22 cellular contexts compared by ENCODE assay signal in the genomic region with DNA sequence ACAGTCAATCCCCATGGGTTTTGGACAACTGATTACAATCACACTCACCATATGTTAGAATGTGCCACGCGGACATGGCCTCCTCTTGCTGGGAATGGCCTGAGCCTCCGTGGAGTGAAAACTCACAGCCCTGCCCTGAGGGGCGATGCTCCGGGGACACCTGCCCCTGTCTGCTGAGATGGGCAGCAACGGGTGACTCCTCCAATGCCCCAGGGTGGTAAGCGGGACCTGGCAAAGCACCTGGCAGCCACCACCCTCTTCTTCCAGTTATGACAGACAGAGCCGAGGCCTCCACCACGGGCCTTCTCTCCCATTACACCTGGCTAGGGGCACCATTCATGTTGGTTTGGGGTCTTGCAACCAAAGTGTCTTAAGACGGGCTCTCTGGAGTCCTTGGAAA.
DNase-seq lines count a peak whose midpoint lies in the region; ATAC-seq, FAIRE-seq and TF ChIP-seq lines count a peak whose summit lies in the region.
"Had no signal": no experiment of that assay in that cellular context is flagged by ENCODE, and none has a peak within 500 bp of the region (broad histone marks: within the 10 kb centered on the region; RNA-seq: fewer than 3 reads in every experiment).

No MANE protein-coding gene starts in this region.

- no CpG with 5 or more reads among the region's 10 CpGs for WGBS in trophoblast cell (ENCODE audit: extremely low coverage, insufficient coverage, insufficient read length)

- ATAC-seq in natural killer cell treated with Interleukin-12 subunit alpha and Interleukin-12 subunit beta and Interleukin-15 and Interleukin-18, amount 100 ng/mL, for 72 hours = no peak
- ATAC-seq in natural killer cell = no peak
- ATAC-seq: A549; activated CD4-positive, alpha-beta T cell treated with anti-CD3 and anti-CD28 coated beads for 36 hours; body of pancreas; HepG2 had no signal

- H3K23ac ChIP-seq in trophoblast cell (ENCODE audit: low read length) = no peak overlapping the region

- no peak overlapping the region for H3K4me2 ChIP-seq in trophoblast cell (ENCODE audit: low read length)
- H3K4me2 ChIP-seq: A549 had no signal

- peak overlapping the region; percentile 16 for H3K18ac ChIP-seq in trophoblast cell (ENCODE audit: low read length)

- H3K4me1 ChIP-seq in kidney (ENCODE audit: control insufficient read depth in 1 of 2, insufficient read depth in 1 of 2, low read depth in 1 of 2, low read length in 2 of 2) (no peaks in the 10 kb centered on the region), trophoblast cell (ENCODE audit: control insufficient read depth in 1 of 2, insufficient read depth in 2 of 2, low read length in 2 of 2) (peaks cover 30 to 37% of the 10 kb centered on the region in 2 experiments), vagina (peaks cover 37% of the 10 kb centered on the region)
- H3K4me1 ChIP-seq: body of pancreas had no signal

- H3K14ac ChIP-seq in trophoblast cell (ENCODE audit: low read length) = peak overlapping the region; percentile 30

- H4K91ac ChIP-seq in trophoblast cell (ENCODE audit: low read depth, low read length) = peak overlapping the region; percentile 89

- H2BK12ac ChIP-seq in trophoblast cell (ENCODE audit: low read length) = peak overlapping the region; percentile 75

- H2BK5ac ChIP-seq in trophoblast cell (ENCODE audit: low read depth, low read length, poor library complexity) = peak overlapping the region; percentile 2

- H3K9ac ChIP-seq in kidney (ENCODE audit: low read length in 2 of 2) (no peak overlapping the region), trophoblast cell (ENCODE audit: low read length) (no peak overlapping the region)

- TF ChIP-seq CTCF in natural killer cell (IDR thresholded peaks at IDR 0.05) = no peak
- TF ChIP-seq CTCF in kidney (IDR thresholded peaks at IDR 0.05; ENCODE audit: borderline replicate concordance, extremely low read depth, insufficient read depth) = no peak
- TF ChIP-seq CTCF in vagina (IDR thresholded peaks at IDR 0.05) = no peak

- H3K79me1 ChIP-seq in trophoblast cell (ENCODE audit: low read length) = peaks cover 40% of the 10 kb centered on the region

- H3K9me3 Mint-ChIP-seq in natural killer cell treated with Interleukin-12 subunit alpha and Interleukin-12 subunit beta and Interleukin-15 and Interleukin-18, amount 100 ng/mL, for 72 hours = no peaks in the 10 kb centered on the region
- no peaks in the 10 kb centered on the region for H3K9me3 Mint-ChIP-seq in natural killer cell

- no peak overlapping the region for H3K27ac Mint-ChIP-seq in natural killer cell treated with Interleukin-12 subunit alpha and Interleukin-12 subunit beta and Interleukin-15 and Interleukin-18, amount 100 ng/mL, for 72 hours
- no peak overlapping the region for H3K27ac Mint-ChIP-seq in natural killer cell
- H3K27ac Mint-ChIP-seq: activated CD4-positive, alpha-beta T cell treated with anti-CD3 and anti-CD28 coated beads for 36 hours; activated naive CD8-positive, alpha-beta T cell had no signal

- H3K4me3 ChIP-seq in kidney (ENCODE audit: low read length in 2 of 2) (no peak overlapping the region), trophoblast cell (ENCODE audit: low read depth, low read length) (no peak overlapping the region), vagina (no peak overlapping the region)
- H3K4me3 ChIP-seq: A549, body of pancreas had no signal

- TF ChIP-seq POLR2A in vagina (IDR thresholded peaks at IDR 0.05) = no peak

- H3K36me3 ChIP-seq in kidney (ENCODE audit: control insufficient read depth in 1 of 2, insufficient read depth in 2 of 2, low read length in 2 of 2) (no peaks in the 10 kb centered on the region), trophoblast cell (ENCODE audit: control insufficient read depth in 1 of 2, insufficient read depth in 2 of 2, low read length in 2 of 2) (no peaks in the 10 kb centered on the region), vagina (no peaks in the 10 kb centered on the region)

- DNase-seq in natural killer cell treated with Interleukin-12 subunit alpha and Interleukin-12 subunit beta and Interleukin-15 and Interleukin-18, amount 100 ng/mL, for 72 hours (ENCODE audit: low spot score) = peak; percentile 29
- DNase-seq in natural killer cell (no peak), kidney (peak; percentile 55), trophoblast cell (no peak), vagina (ENCODE audit: extremely low spot score in 2 of 2) (no peak), DMS153 (lab: John Stamatoyannopoulos, UW) (no peak), NCI-H2196 (lab: John Stamatoyannopoulos, UW; ENCODE audit: unreplicated experiment) (no peak), NCI-H1417 (lab: John Stamatoyannopoulos, UW) (no peak)
- DNase-seq: activated CD4-positive, alpha-beta T cell treated with anti-CD3 and anti-CD28 coated beads for 36 hours; body of pancreas; cortex of kidney; NCI-H1105 treated with DMSO at 0.1 percent for 48 hours; NCI-H2107; NCI-H526; SHP77 treated with DMSO at 0.1 percent for 48 hours; T-helper 1 cell had no signal

- H3K79me2 ChIP-seq in trophoblast cell (ENCODE audit: control insufficient read depth, insufficient read depth, low read length, poor library complexity) = peaks cover 9% of the 10 kb centered on the region

- no peak overlapping the region for H4K8ac ChIP-seq in trophoblast cell (ENCODE audit: low read depth, low read length)

- H3K27me3 Mint-ChIP-seq in natural killer cell treated with Interleukin-12 subunit alpha and Interleukin-12 subunit beta and Interleukin-15 and Interleukin-18, amount 100 ng/mL, for 72 hours = peaks cover 4 to 6% of the 10 kb centered on the region in 2 donors
- peaks cover 0 to 3% of the 10 kb centered on the region in 2 donors for H3K27me3 Mint-ChIP-seq in natural killer cell (ENCODE audit: low read depth in 2 of 2)

- FAIRE-seq in kidney (lab: Jason Lieb, UNC) = no peak
- FAIRE-seq: A549, HepG2, keratinocyte had no signal

- H3K27me3 ChIP-seq in trophoblast cell (ENCODE audit: insufficient read depth, low read length) = no peaks in the 10 kb centered on the region
- H3K27me3 ChIP-seq in vagina = no peaks in the 10 kb centered on the region
- H3K27me3 ChIP-seq: body of pancreas had no signal

- intact Hi-C loops in natural killer cell (cut with micrococcal nuclease) = no loop called here
- intact Hi-C loops in kidney (cut with DNase I) = no loop called here
- intact Hi-C loops in vagina (cut with DNase I) = no loop called here

- H3K27ac ChIP-seq in kidney (ENCODE audit: low read depth in 2 of 2, low read length in 2 of 2) (no peak overlapping the region), trophoblast cell (ENCODE audit: low read depth, low read length) (no peak overlapping the region), vagina (peak overlapping the region; percentile 87)
- H3K27ac ChIP-seq: body of pancreas, C4-2B had no signal

- H2BK120ac ChIP-seq in trophoblast cell (ENCODE audit: insufficient read depth, low read length, poor library complexity) = peak overlapping the region; percentile 28

- H2AFZ ChIP-seq in trophoblast cell (ENCODE audit: insufficient read depth, low read length, poor library complexity) = no peak overlapping the region

- H3K9me3 ChIP-seq in kidney (ENCODE audit: control insufficient read depth in 1 of 2, low read length in 2 of 2) (no peaks in the 10 kb centered on the region), trophoblast cell (ENCODE audit: insufficient read depth, low read depth, low read length) (no peaks in the 10 kb centered on the region), vagina (no peaks in the 10 kb centered on the region)
- H3K9me3 ChIP-seq: A549, body of pancreas had no signal

- no peaks in the 10 kb centered on the region for H3K4me1 Mint-ChIP-seq in natural killer cell treated with Interleukin-12 subunit alpha and Interleukin-12 subunit beta and Interleukin-15 and Interleukin-18, amount 100 ng/mL, for 72 hours (ENCODE audit: low read depth in 2 of 2)
- H3K4me1 Mint-ChIP-seq in natural killer cell = no peaks in the 10 kb centered on the region
- H3K4me1 Mint-ChIP-seq: activated CD4-positive, alpha-beta T cell treated with anti-CD3 and anti-CD28 coated beads for 36 hours had no signal

- no peak overlapping the region for H3K4me3 Mint-ChIP-seq in natural killer cell treated with Interleukin-12 subunit alpha and Interleukin-12 subunit beta and Interleukin-15 and Interleukin-18, amount 100 ng/mL, for 72 hours
- no peak overlapping the region for H3K4me3 Mint-ChIP-seq in natural killer cell
- H3K4me3 Mint-ChIP-seq: activated CD4-positive, alpha-beta T cell treated with anti-CD3 and anti-CD28 coated beads for 36 hours; activated naive CD8-positive, alpha-beta T cell; neural crest cell had no signal

- H4K12ac ChIP-seq in trophoblast cell (ENCODE audit: low read depth, low read length) = no peak overlapping the region

- H3K4ac ChIP-seq in trophoblast cell (ENCODE audit: low read depth, low read length) = no peak overlapping the region

- no peaks in the 10 kb centered on the region for H3K36me3 Mint-ChIP-seq in natural killer cell treated with Interleukin-12 subunit alpha and Interleukin-12 subunit beta and Interleukin-15 and Interleukin-18, amount 100 ng/mL, for 72 hours
- H3K36me3 Mint-ChIP-seq in natural killer cell = no peaks in the 10 kb centered on the region
- H3K36me3 Mint-ChIP-seq: activated naive CD8-positive, alpha-beta T cell had no signal

- H2AK5ac ChIP-seq in trophoblast cell (ENCODE audit: low read length) = peak overlapping the region; percentile 67

Comparison
In these comparisons a context has a peak if more than half of its experiments do, and no peak if none do; other contexts are left out.
1. DNase-seq: peak in natural killer cell treated with Interleukin-12 subunit alpha and Interleukin-12 subunit beta and Interleukin-15 and Interleukin-18, amount 100 ng/mL, for 72 hours (single experiment) and kidney (single experiment); none in natural killer cell (single experiment), trophoblast cell (0 of 2), vagina (0 of 2), DMS153 (single experiment), NCI-H2196 (single experiment) and NCI-H1417 (0 of 3).